1 cellular context compared by ENCODE assay signal in the genomic region with DNA sequence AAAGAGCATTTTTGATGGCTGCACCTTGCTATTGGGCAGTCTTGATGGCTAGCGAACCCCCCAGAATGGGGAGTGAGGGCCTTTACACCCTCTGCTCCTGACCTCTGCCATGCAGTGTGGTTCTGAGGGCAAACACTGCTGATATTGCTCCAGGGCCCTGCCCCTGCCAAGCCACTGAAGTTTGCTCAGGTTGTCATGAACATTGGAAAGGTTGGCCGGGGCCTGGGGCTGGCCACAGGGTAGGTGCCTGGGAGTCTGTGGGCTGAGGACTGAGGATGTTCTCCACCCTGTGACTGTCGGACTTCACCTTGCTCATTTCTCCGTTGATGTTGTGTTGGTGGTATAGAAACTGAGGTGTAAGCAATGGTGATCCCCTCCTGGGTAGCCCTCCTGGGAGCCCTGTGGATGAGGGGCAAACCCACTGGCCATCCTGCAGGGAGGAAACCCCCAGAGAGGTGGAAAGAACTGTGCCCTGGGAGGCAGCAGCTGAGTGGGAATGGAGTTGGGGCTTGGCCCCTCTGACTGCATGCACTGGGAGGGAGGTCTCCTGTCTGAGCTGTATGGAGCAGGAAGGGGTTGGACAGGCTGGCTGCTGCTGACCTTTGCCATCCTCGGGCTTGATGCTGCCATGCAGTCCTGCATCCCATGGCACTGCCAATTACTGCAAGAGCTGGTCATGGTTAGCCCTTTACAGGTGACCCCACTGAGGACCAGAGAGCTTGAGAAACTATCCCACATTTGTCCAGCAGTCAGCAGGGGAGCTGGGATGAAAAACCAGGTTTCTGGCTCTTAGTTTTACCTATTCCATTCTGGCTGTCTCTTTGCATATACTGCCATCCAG.
TF ChIP-seq lines count a peak whose summit lies in the region.

No MANE protein-coding gene starts in this region.

TF ChIP-seq in SK-N-SH, 30 proteins besides CTCF, POLR2A, EP300 and RAD21 (continued from another document):
- TF ChIP-seq, protein P1, sequence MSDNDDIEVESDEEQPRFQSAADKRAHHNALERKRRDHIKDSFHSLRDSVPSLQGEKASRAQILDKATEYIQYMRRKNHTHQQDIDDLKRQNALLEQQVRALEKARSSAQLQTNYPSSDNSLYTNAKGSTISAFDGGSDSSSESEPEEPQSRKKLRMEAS (IDR thresholded peaks at IDR 0.05; ENCODE audit: low read depth) = no peak
- TF ChIP-seq, protein P2, sequence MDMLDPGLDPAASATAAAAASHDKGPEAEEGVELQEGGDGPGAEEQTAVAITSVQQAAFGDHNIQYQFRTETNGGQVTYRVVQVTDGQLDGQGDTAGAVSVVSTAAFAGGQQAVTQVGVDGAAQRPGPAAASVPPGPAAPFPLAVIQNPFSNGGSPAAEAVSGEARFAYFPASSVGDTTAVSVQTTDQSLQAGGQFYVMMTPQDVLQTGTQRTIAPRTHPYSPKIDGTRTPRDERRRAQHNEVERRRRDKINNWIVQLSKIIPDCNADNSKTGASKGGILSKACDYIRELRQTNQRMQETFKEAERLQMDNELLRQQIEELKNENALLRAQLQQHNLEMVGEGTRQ (IDR thresholded peaks at IDR 0.05; ENCODE audit: borderline replicate concordance, low read depth, low read length) = no peak
- TF ChIP-seq MXI1 (IDR thresholded peaks at IDR 0.05; ENCODE audit: low read depth, low read length) = no peak
- TF ChIP-seq SIN3A (IDR thresholded peaks at IDR 0.05; ENCODE audit: borderline replicate concordance, low read depth, low read length) = no peak
- TF ChIP-seq, protein P3, sequence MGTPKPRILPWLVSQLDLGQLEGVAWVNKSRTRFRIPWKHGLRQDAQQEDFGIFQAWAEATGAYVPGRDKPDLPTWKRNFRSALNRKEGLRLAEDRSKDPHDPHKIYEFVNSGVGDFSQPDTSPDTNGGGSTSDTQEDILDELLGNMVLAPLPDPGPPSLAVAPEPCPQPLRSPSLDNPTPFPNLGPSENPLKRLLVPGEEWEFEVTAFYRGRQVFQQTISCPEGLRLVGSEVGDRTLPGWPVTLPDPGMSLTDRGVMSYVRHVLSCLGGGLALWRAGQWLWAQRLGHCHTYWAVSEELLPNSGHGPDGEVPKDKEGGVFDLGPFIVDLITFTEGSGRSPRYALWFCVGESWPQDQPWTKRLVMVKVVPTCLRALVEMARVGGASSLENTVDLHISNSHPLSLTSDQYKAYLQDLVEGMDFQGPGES (IDR thresholded peaks at IDR 0.05; ENCODE audit: low read depth, low read length) = no peak
- TF ChIP-seq GABPA (IDR thresholded peaks at IDR 0.05; ENCODE audit: low read depth) = no peak
- TF ChIP-seq RCOR1 (IDR thresholded peaks at IDR 0.05; ENCODE audit: low read length) = no peak
- no peak for TF ChIP-seq CHD2 (IDR thresholded peaks at IDR 0.05; ENCODE audit: low read length, partially characterized antibody)
- TF ChIP-seq RFX5 (IDR thresholded peaks at IDR 0.05; ENCODE audit: low read length) = no peak
- TF ChIP-seq EZH2phosphoT487 (IDR thresholded peaks at IDR 0.05; ENCODE audit: borderline replicate concordance, low read depth) = no peak
- no peak for TF ChIP-seq FOXM1 (IDR thresholded peaks at IDR 0.05; ENCODE audit: low read depth)
- TF ChIP-seq, protein P4, sequence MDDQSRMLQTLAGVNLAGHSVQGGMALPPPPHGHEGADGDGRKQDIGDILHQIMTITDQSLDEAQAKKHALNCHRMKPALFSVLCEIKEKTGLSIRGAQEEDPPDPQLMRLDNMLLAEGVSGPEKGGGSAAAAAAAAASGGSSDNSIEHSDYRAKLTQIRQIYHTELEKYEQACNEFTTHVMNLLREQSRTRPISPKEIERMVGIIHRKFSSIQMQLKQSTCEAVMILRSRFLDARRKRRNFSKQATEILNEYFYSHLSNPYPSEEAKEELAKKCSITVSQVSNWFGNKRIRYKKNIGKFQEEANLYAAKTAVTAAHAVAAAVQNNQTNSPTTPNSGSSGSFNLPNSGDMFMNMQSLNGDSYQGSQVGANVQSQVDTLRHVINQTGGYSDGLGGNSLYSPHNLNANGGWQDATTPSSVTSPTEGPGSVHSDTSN (IDR thresholded peaks at IDR 0.05) = no peak
- TF ChIP-seq GATA2 (CRISPR knock-in tag; IDR thresholded peaks at IDR 0.05) = no peak
- TF ChIP-seq, protein P5, sequence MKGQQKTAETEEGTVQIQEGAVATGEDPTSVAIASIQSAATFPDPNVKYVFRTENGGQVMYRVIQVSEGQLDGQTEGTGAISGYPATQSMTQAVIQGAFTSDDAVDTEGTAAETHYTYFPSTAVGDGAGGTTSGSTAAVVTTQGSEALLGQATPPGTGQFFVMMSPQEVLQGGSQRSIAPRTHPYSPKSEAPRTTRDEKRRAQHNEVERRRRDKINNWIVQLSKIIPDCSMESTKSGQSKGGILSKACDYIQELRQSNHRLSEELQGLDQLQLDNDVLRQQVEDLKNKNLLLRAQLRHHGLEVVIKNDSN (IDR thresholded peaks at IDR 0.05; ENCODE audit: borderline replicate concordance, low read depth) = no peak
